Comparison of ENCODE assay signal across 14 cellular contexts in genomic region chr2:109721626-109722025, GRCh38.
"Had no signal": no experiment of that assay in that cellular context is flagged by ENCODE, and none has a peak within 500 bp of the region (broad histone marks: within the 10 kb centered on the region; RNA-seq: fewer than 3 reads in every experiment).

No MANE protein-coding gene starts in this region.

- H3K27ac Mint-ChIP-seq: activated B cell treated with CpG ODN at 0.5 μM for 24 hours; activated naive CD8-positive, alpha-beta T cell treated with anti-CD3 and anti-CD28 coated beads for 36 hours; natural killer cell; stimulated activated naive CD8-positive, alpha-beta T cell treated with anti-CD3 and anti-CD28 coated beads, Interleukin-15, Interleukin-2, amounts not matched to agents 100 ng/mL and 50 ng/mL, for 24 hours; T-helper 1 cell treated with Interleukin-12 subunit alpha and Interleukin-12 subunit beta and Interleukin-4 antibody, amounts not matched to agents 30 μg/mL and 1 μg/mL, for 36 hours had no signal

- H3K4me1 ChIP-seq: gastroesophageal sphincter had no signal

- H3K36me3 Mint-ChIP-seq: activated naive CD8-positive, alpha-beta T cell treated with anti-CD3 and anti-CD28 coated beads for 36 hours; natural killer cell had no signal

- H3K4me1 Mint-ChIP-seq: activated B cell treated with CpG ODN at 0.5 μM for 24 hours; activated naive CD8-positive, alpha-beta T cell treated with anti-CD3 and anti-CD28 coated beads for 36 hours; natural killer cell had no signal

- H3K9me3 ChIP-seq: gastroesophageal sphincter, mucosa of descending colon, thoracic aorta, vagina had no signal

- H3K9me3 Mint-ChIP-seq: natural killer cell; stimulated activated naive CD8-positive, alpha-beta T cell treated with anti-CD3 and anti-CD28 coated beads, Interleukin-15, Interleukin-2, amounts not matched to agents 100 ng/mL and 50 ng/mL, for 24 hours; T-helper 1 cell treated with Interleukin-12 subunit alpha and Interleukin-12 subunit beta and Interleukin-4 antibody, amounts not matched to agents 30 μg/mL and 1 μg/mL, for 36 hours had no signal

- H3K27me3 ChIP-seq: vagina had no signal

- H3K36me3 ChIP-seq: gastroesophageal sphincter, thoracic aorta, vagina had no signal

- H3K4me3 ChIP-seq: gastroesophageal sphincter, mucosa of descending colon, thoracic aorta, vagina had no signal

- H3K27ac ChIP-seq: gastroesophageal sphincter, thoracic aorta, vagina had no signal

- DNase-seq: activated B cell treated with CpG ODN at 0.5 μM for 24 hours; activated gamma-delta T cell treated with Interleukin-2 at 50 U/mL for 16 hours; activated naive CD8-positive, alpha-beta T cell treated with anti-CD3 and anti-CD28 coated beads for 36 hours; activated T-cell treated with anti-CD3 and anti-CD28 coated beads, Interleukin-2, amount 50 U/mL, for 4 hours; mucosa of descending colon; natural killer cell; nucleus accumbens; stimulated activated CD4-positive, alpha-beta T cell treated with anti-CD3 and anti-CD28 coated beads, Interleukin-15, amount 100 ng/mL, for 24 hours; stimulated activated CD4-positive, alpha-beta T cell treated with anti-CD3 and anti-CD28 coated beads, Interleukin-4, amount 100 ng/mL, for 24 hours had no signal

- H3K4me3 Mint-ChIP-seq: activated B cell treated with CpG ODN at 0.5 μM for 24 hours; activated naive CD8-positive, alpha-beta T cell treated with anti-CD3 and anti-CD28 coated beads for 36 hours; activated T-cell treated with anti-CD3 and anti-CD28 coated beads, Interleukin-2, amount 50 U/mL, for 4 hours; natural killer cell; stimulated activated naive CD8-positive, alpha-beta T cell treated with anti-CD3 and anti-CD28 coated beads, Interleukin-15, Interleukin-2, amounts not matched to agents 100 ng/mL and 50 ng/mL, for 24 hours; T-helper 1 cell treated with Interleukin-12 subunit alpha and Interleukin-12 subunit beta and Interleukin-4 antibody, amounts not matched to agents 30 μg/mL and 1 μg/mL, for 36 hours had no signal

- ATAC-seq: activated T-cell treated with anti-CD3 and anti-CD28 coated beads, Interleukin-2, amount 50 U/mL, for 4 hours; gastroesophageal sphincter; natural killer cell had no signal
